ENCODE assay signal across 20 cellular contexts in the genomic region with DNA sequence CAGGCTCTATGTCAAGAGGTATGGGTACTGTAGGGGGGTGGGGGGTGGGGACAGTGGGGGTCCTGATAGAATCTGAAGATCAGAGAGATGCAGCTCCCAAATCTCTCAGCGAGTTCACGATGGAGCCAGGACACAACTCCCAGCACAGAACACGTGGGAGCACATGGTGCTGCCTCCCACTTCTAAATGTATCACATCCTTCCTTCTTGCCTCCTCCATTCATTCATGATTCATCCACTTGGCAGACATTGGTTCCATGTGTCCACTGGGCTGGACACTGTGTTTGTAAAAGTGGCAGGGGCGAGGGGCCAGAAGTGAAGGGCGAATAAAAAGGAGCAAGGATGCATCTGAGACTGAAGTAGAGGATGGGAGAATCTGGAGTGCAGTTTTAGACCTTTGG. TPM values are rescaled to one million over a fixed set of nuclear protein-coding genes. Genes with fewer than 3 reads are reported as not detected.
"Had no signal": no experiment of that assay in that cellular context is flagged by ENCODE, and none has a peak within 500 bp of the region (broad histone marks: within the 10 kb centered on the region; RNA-seq: fewer than 3 reads in every experiment).

No MANE protein-coding gene starts in this region.

- H3K4me3 Mint-ChIP-seq: effector memory CD8-positive, alpha-beta T cell; naive thymus-derived CD8-positive, alpha-beta T cell; stimulated activated naive B cell treated with anti-CD40 and anti-IgM and Interleukin-4, amounts not matched to agents 10 μg/mL and 1 μg/mL and 100 μg/mL, for 72 hours had no signal

- H3K4me1 Mint-ChIP-seq: stimulated activated naive B cell treated with anti-CD40 and anti-IgM and Interleukin-4, amounts not matched to agents 10 μg/mL and 1 μg/mL and 100 μg/mL, for 72 hours had no signal

- H3K27ac Mint-ChIP-seq: effector memory CD8-positive, alpha-beta T cell; naive thymus-derived CD8-positive, alpha-beta T cell; stimulated activated naive B cell treated with anti-CD40 and anti-IgM and Interleukin-4, amounts not matched to agents 10 μg/mL and 1 μg/mL and 100 μg/mL, for 72 hours had no signal

- H3K36me3 ChIP-seq: gastrocnemius medialis, neutrophil, ovary, right atrium auricular region, sigmoid colon, stomach, thoracic aorta, transverse colon had no signal

- H3K9me3 ChIP-seq: gastrocnemius medialis, heart right ventricle, mucosa of descending colon, neutrophil, ovary, right atrium auricular region, sigmoid colon, stomach, thoracic aorta, transverse colon had no signal

- H3K36me3 Mint-ChIP-seq: naive thymus-derived CD8-positive, alpha-beta T cell; stimulated activated naive B cell treated with anti-CD40 and anti-IgM and Interleukin-4, amounts not matched to agents 10 μg/mL and 1 μg/mL and 100 μg/mL, for 72 hours had no signal

- H3K4me3 ChIP-seq: gastrocnemius medialis, heart right ventricle, mucosa of descending colon, ovary, right atrium auricular region, sigmoid colon, skin epidermis, stomach, thoracic aorta, transverse colon had no signal

- H3K27me3 Mint-ChIP-seq: effector memory CD8-positive, alpha-beta T cell; stimulated activated naive B cell treated with anti-CD40 and anti-IgM and Interleukin-4, amounts not matched to agents 10 μg/mL and 1 μg/mL and 100 μg/mL, for 72 hours had no signal

- DNase-seq: effector memory CD8-positive, alpha-beta T cell; gastrocnemius medialis; heart right ventricle; hypothalamus; kidney glomerular epithelial cell; mammary epithelial cell; mucosa of descending colon; naive thymus-derived CD8-positive, alpha-beta T cell; ovary; sigmoid colon; stimulated activated CD4-positive, alpha-beta T cell treated with anti-CD3 and anti-CD28 coated beads, Interleukin-2, amount 100 ng/mL, for 24 hours; stimulated activated CD4-positive, alpha-beta T cell treated with anti-CD3 and anti-CD28 coated beads, Interleukin-4, amount 100 ng/mL, for 4 hours; stimulated activated naive B cell treated with anti-CD40 and anti-IgM and Interleukin-4, amounts not matched to agents 10 μg/mL and 1 μg/mL and 100 μg/mL, for 72 hours; stomach; substantia nigra; transverse colon had no signal

- H3K9me3 Mint-ChIP-seq: effector memory CD8-positive, alpha-beta T cell; naive thymus-derived CD8-positive, alpha-beta T cell; stimulated activated naive B cell treated with anti-CD40 and anti-IgM and Interleukin-4, amounts not matched to agents 10 μg/mL and 1 μg/mL and 100 μg/mL, for 72 hours had no signal

- H3K27me3 ChIP-seq: gastrocnemius medialis, heart right ventricle, neutrophil, ovary, right atrium auricular region, sigmoid colon, stomach, transverse colon had no signal

RNA-seq across cellular contexts. Expression of a gene that starts 33.9 kb away (rescaled TPM):
- total RNA-seq: naive thymus-derived CD8-positive, alpha-beta T cell had no signal
